16 cellular contexts compared by ENCODE assay signal in the genomic region with DNA sequence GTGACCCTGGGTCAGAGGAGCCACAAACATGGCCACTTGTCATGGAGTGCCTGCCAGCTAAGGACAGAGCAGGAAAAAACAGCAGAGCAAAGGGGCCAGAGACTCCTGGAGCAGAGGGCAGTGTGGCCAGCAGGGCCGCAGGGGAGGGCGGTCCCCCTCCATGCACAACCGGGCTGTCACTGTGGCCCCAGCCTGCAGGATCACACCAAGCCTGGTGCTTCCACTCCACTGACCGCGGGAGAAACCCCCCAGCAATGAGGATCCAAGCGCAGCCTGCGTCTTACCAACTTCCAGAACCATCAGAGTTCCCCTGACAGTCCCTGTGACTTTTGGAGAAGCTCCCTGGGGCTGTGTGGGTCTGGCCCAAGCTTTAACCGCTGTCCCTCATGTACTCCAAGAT.
DNase-seq lines count a peak whose midpoint lies in the region; ATAC-seq and TF ChIP-seq lines count a peak whose summit lies in the region.
"Had no signal": no experiment of that assay in that cellular context is flagged by ENCODE, and none has a peak within 500 bp of the region (broad histone marks: within the 10 kb centered on the region; RNA-seq: fewer than 3 reads in every experiment).

No MANE protein-coding gene starts in this region.

- no peak for ATAC-seq in CD4-positive, CD25-positive, alpha-beta regulatory T cell (ENCODE audit: low read depth in 2 of 2)
- no peak for ATAC-seq in GM21515 (IDR thresholded peaks at IDR 0.05; ENCODE audit: unreplicated experiment)
- ATAC-seq: CD8-positive, alpha-beta T cell had no signal

- H3K9ac ChIP-seq in endodermal cell (ENCODE audit: extremely low read depth, low read length, poor library complexity, severe bottlenecking) (no peak overlapping the region), neuronal stem cell (ENCODE audit: low read depth, low read length, poor library complexity) (no peak overlapping the region)

- H2BK12ac ChIP-seq in neuronal stem cell (ENCODE audit: low read length): no peak overlapping the region

- no peak for TF ChIP-seq EP300 in esophagus muscularis mucosa (IDR thresholded peaks at IDR 0.05)

- no peaks in the 10 kb centered on the region for H3K27me3 ChIP-seq in CD4-positive, CD25-positive, alpha-beta regulatory T cell (ENCODE audit: control insufficient read depth, insufficient read depth, low read length)
- H3K27me3 ChIP-seq in endodermal cell (ENCODE audit: control insufficient read depth, insufficient read depth, low read length, poor library complexity, severe bottlenecking) (no peaks in the 10 kb centered on the region), neuronal stem cell (ENCODE audit: control insufficient read depth in 3 of 3, insufficient read depth in 3 of 3, low read depth in 1 of 3, low read length in 3 of 3) (peaks cover 0 to 34% (median 0%) of the 10 kb centered on the region in 3 experiments), esophagus muscularis mucosa (peaks cover 0 to 10% (median under 1%) of the 10 kb centered on the region in 4 donors)

- no peak for TF ChIP-seq CTCF in endodermal cell (conservative IDR thresholded peaks at IDR 0.05)
- TF ChIP-seq CTCF in esophagus muscularis mucosa (IDR thresholded peaks at IDR 0.05): no peak
- no peak for TF ChIP-seq CTCF in CD14-positive monocyte (IDR thresholded peaks at IDR 0.05)

- H3K4me3 ChIP-seq in CD4-positive, CD25-positive, alpha-beta regulatory T cell (ENCODE audit: low read depth, low read length): no peak overlapping the region
- H3K4me3 ChIP-seq in endodermal cell (ENCODE audit: low read length): no peak overlapping the region
- no peak overlapping the region for H3K4me3 ChIP-seq in neuronal stem cell (ENCODE audit: low read length in 2 of 2)
- no peak overlapping the region for H3K4me3 ChIP-seq in esophagus muscularis mucosa

- peaks cover 0 to 44% (median 20%) of the 10 kb centered on the region in 4 donors for H3K4me1 Mint-ChIP-seq in CD4-positive, CD25-positive, alpha-beta regulatory T cell
- peaks cover 13% of the 10 kb centered on the region for H3K4me1 Mint-ChIP-seq in endodermal cell
- peaks cover 25% of the 10 kb centered on the region for H3K4me1 Mint-ChIP-seq in CD14-positive monocyte

- H3K4me3 Mint-ChIP-seq in CD4-positive, CD25-positive, alpha-beta regulatory T cell: peak overlapping the region in 1 of 4 donors; percentile 66
- H3K4me3 Mint-ChIP-seq in endodermal cell: no peak overlapping the region
- H3K4me3 Mint-ChIP-seq in CD14-positive monocyte: no peak overlapping the region
- H3K4me3 Mint-ChIP-seq: CD8-positive, alpha-beta T cell; H9 had no signal

- DNase-seq in DMS53 (lab: John Stamatoyannopoulos, UW) (peak; percentile 68), DMS53 treated with DMSO at 0.1 percent for 48 hours (lab: John Stamatoyannopoulos, UW; ENCODE audit: unreplicated experiment) (no peak), endodermal cell (no peak), neuronal stem cell (ENCODE audit: low spot score) (no peak), esophagus muscularis mucosa (ENCODE audit: extremely low spot score) (no peak), CD14-positive monocyte (ENCODE audit: low spot score) (no peak)
- DNase-seq in CD4-positive, CD25-positive, alpha-beta regulatory T cell: no peak
- DNase-seq: C1 segment of cervical spinal cord; Caco-2; CD8-positive, alpha-beta T cell; EL; GOT3; H9 had no signal

- H3K36me3 Mint-ChIP-seq in CD4-positive, CD25-positive, alpha-beta regulatory T cell: peaks cover 3% of the 10 kb centered on the region
- no peaks in the 10 kb centered on the region for H3K36me3 Mint-ChIP-seq in endodermal cell (ENCODE audit: low read depth)
- H3K36me3 Mint-ChIP-seq in CD14-positive monocyte: no peaks in the 10 kb centered on the region
- H3K36me3 Mint-ChIP-seq: CD8-positive, alpha-beta T cell had no signal

- H2BK15ac ChIP-seq in neuronal stem cell (ENCODE audit: low read length): no peak overlapping the region

- H3K4ac ChIP-seq in neuronal stem cell (ENCODE audit: low read length): no peak overlapping the region

- whole genome bisulfite sequencing in endodermal cell (ENCODE audit: insufficient coverage in 1 of 2, insufficient read length in 1 of 2), 2 experiments: 93 to 97% methylated on average over 6 to 8 of the region's 8 CpGs
- no CpG with 5 or more reads among the region's 8 CpGs for WGBS in neuronal stem cell (ENCODE audit: extremely low coverage in 2 of 2, insufficient read length in 2 of 2, insufficient replicate concordance in 1 of 2), 2 donors
- 82% methylated on average over 7 of the region's 8 CpGs for WGBS in esophagus muscularis mucosa

- no peaks in the 10 kb centered on the region for H3K27me3 Mint-ChIP-seq in CD4-positive, CD25-positive, alpha-beta regulatory T cell
- no peaks in the 10 kb centered on the region for H3K27me3 Mint-ChIP-seq in endodermal cell (ENCODE audit: insufficient read depth)
- peaks cover 8 to 30% (median 15%) of the 10 kb centered on the region in 3 donors for H3K27me3 Mint-ChIP-seq in CD14-positive monocyte (ENCODE audit: low read depth in 3 of 3)

- H3K9me3 Mint-ChIP-seq in CD4-positive, CD25-positive, alpha-beta regulatory T cell: no peaks in the 10 kb centered on the region
- H3K9me3 Mint-ChIP-seq in endodermal cell (no peaks in the 10 kb centered on the region), CD14-positive monocyte (peaks cover 0 to 3% (median 0%) of the 10 kb centered on the region in 7 donors)
- H3K9me3 Mint-ChIP-seq: CD8-positive, alpha-beta T cell; H9 had no signal

- H3K79me1 ChIP-seq in neuronal stem cell (ENCODE audit: low read depth, low read length): no peaks in the 10 kb centered on the region

- no peaks in the 10 kb centered on the region for H3K36me3 ChIP-seq in CD4-positive, CD25-positive, alpha-beta regulatory T cell (ENCODE audit: control insufficient read depth, insufficient read depth, low read length)
- no peaks in the 10 kb centered on the region for H3K36me3 ChIP-seq in endodermal cell (ENCODE audit: control insufficient read depth, insufficient read depth, low read length)
- no peaks in the 10 kb centered on the region for H3K36me3 ChIP-seq in neuronal stem cell (replicated peaks in 1 of 2; ENCODE audit: control insufficient read depth in 2 of 2, insufficient read depth in 2 of 2, low read length in 2 of 2)
- no peaks in the 10 kb centered on the region for H3K36me3 ChIP-seq in esophagus muscularis mucosa

- no peak overlapping the region for H3K4me2 ChIP-seq in neuronal stem cell (ENCODE audit: insufficient read depth, low read length, poor library complexity, severe bottlenecking)

- H3K4me1 ChIP-seq in CD4-positive, CD25-positive, alpha-beta regulatory T cell (ENCODE audit: control insufficient read depth, insufficient read depth, low read length, poor library complexity, severe bottlenecking): peaks cover 39% of the 10 kb centered on the region
- peaks cover 4% of the 10 kb centered on the region for H3K4me1 ChIP-seq in endodermal cell (ENCODE audit: control insufficient read depth, insufficient read depth, low read length)
- H3K4me1 ChIP-seq in neuronal stem cell (ENCODE audit: control insufficient read depth in 2 of 2, insufficient read depth in 1 of 2, low read depth in 1 of 2, low read length in 2 of 2): peaks cover 16 to 22% of the 10 kb centered on the region in 2 donors
- no peaks in the 10 kb centered on the region for H3K4me1 ChIP-seq in esophagus muscularis mucosa

- peak overlapping the region in 2 of 3 donors; percentile 88 to 95 for H3K27ac Mint-ChIP-seq in CD4-positive, CD25-positive, alpha-beta regulatory T cell
- H3K27ac Mint-ChIP-seq in endodermal cell (peak overlapping the region; percentile 41), CD14-positive monocyte (no peak overlapping the region)
- H3K27ac Mint-ChIP-seq: CD8-positive, alpha-beta T cell had no signal

- H4K91ac ChIP-seq in neuronal stem cell (ENCODE audit: low read depth, low read length, poor library complexity): no peak overlapping the region

- no peak overlapping the region for H3K27ac ChIP-seq in CD4-positive, CD25-positive, alpha-beta regulatory T cell (ENCODE audit: insufficient read depth, low read length, poor library complexity, severe bottlenecking)
- H3K27ac ChIP-seq in endodermal cell (ENCODE audit: low read depth, low read length): no peak overlapping the region
- no peak overlapping the region for H3K27ac ChIP-seq in neuronal stem cell (replicated peaks; ENCODE audit: low read length)
- no peak overlapping the region for H3K27ac ChIP-seq in esophagus muscularis mucosa (replicated peaks in 1 of 4)
- H3K27ac ChIP-seq: 22Rv1, HL-60 had no signal

- no peak overlapping the region for H2BK120ac ChIP-seq in neuronal stem cell (ENCODE audit: low read depth, low read length)

- H3K23ac ChIP-seq in neuronal stem cell (ENCODE audit: low read depth, low read length, poor library complexity): no peak overlapping the region

- H3K9me3 ChIP-seq in CD4-positive, CD25-positive, alpha-beta regulatory T cell (ENCODE audit: control insufficient read depth in 2 of 2, low read length in 2 of 2): no peaks in the 10 kb centered on the region
- H3K9me3 ChIP-seq in endodermal cell (ENCODE audit: control insufficient read depth, low read length) (no peaks in the 10 kb centered on the region), neuronal stem cell (replicated peaks in 1 of 2; ENCODE audit: control insufficient read depth in 2 of 2, insufficient read depth in 1 of 2, low read depth in 1 of 2, low read length in 2 of 2) (no peaks in the 10 kb centered on the region), esophagus muscularis mucosa (no peaks in the 10 kb centered on the region)
- H3K9me3 ChIP-seq: Caco-2 had no signal

- no peak overlapping the region for H2AFZ ChIP-seq in neuronal stem cell (ENCODE audit: low read length)

- TF ChIP-seq POLR2A in esophagus muscularis mucosa (IDR thresholded peaks at IDR 0.05; ENCODE audit: low read depth): no peak

- intact Hi-C loops in esophagus muscularis mucosa (cut with DNase I): no loop called here
- intact Hi-C loops in CD14-positive monocyte (cut with micrococcal nuclease): no loop called here

- H2AK5ac ChIP-seq in neuronal stem cell (ENCODE audit: low read depth, low read length): peak overlapping the region; percentile 9

- H3K14ac ChIP-seq in neuronal stem cell (ENCODE audit: low read length): no peak overlapping the region

- no peak overlapping the region for H4K8ac ChIP-seq in neuronal stem cell (ENCODE audit: low read depth, low read length)

- H3K18ac ChIP-seq in neuronal stem cell (ENCODE audit: low read length): no peak overlapping the region

- H2BK5ac ChIP-seq in neuronal stem cell (ENCODE audit: low read length): no peak overlapping the region

Comparison
In these comparisons a context has a peak if more than half of its experiments do, and no peak if none do; other contexts are left out.
1. H3K27ac Mint-ChIP-seq: peak in CD4-positive, CD25-positive, alpha-beta regulatory T cell (2 of 3) and endodermal cell (single experiment); none in CD14-positive monocyte (0 of 7).